In genomic region chr1:42762269-42762668, GRCh38 we compare ENCODE assay signal across 32 cellular contexts. TPM values are rescaled to one million over a fixed set of nuclear protein-coding genes. Genes with fewer than 3 reads are reported as not detected.
"Had no signal": no experiment of that assay in that cellular context is flagged by ENCODE, and none has a peak within 500 bp of the region (broad histone marks: within the 10 kb centered on the region; RNA-seq: fewer than 3 reads in every experiment).

No MANE protein-coding gene starts in this region.

- H3K9me3 Mint-ChIP-seq: naive thymus-derived CD8-positive, alpha-beta T cell; neural progenitor cell; stimulated activated naive B cell treated with anti-CD40 and anti-IgM and Interleukin-4, amounts not matched to agents 10 μg/mL and 1 μg/mL and 100 μg/mL, for 72 hours had no signal

- H3K4me3 Mint-ChIP-seq: naive thymus-derived CD8-positive, alpha-beta T cell; neural progenitor cell; stimulated activated naive B cell treated with anti-CD40 and anti-IgM and Interleukin-4, amounts not matched to agents 10 μg/mL and 1 μg/mL and 100 μg/mL, for 72 hours had no signal

- H3K4me3 ChIP-seq: neural progenitor cell, psoas muscle, smooth muscle cell, stomach, thyroid gland had no signal

- H3K9ac ChIP-seq: neural progenitor cell, parathyroid adenoma had no signal

- H3K27me3 ChIP-seq: brain microvascular endothelial cell, neural progenitor cell, stomach, thyroid gland had no signal

- H3K9me3 ChIP-seq: psoas muscle, stomach, thyroid gland had no signal

- DNase-seq: activated CD4-positive, alpha-beta T cell treated with anti-CD3 and anti-CD28 coated beads, Interleukin-2, amount 50 U/mL, for 1 hour; activated gamma-delta T cell treated with Interleukin-2 at 50 U/mL for 16 hours; activated naive CD4-positive, alpha-beta T cell treated with anti-CD3 and anti-CD28 coated beads, Interleukin-2, amount 50 U/mL, for 16 hours; amniotic stem cell; brain microvascular endothelial cell; caudate nucleus; cortex of kidney; foreskin fibroblast; hippocampal formation; left cardiac atrium; left ventricle myocardium superior; midbrain; naive thymus-derived CD8-positive, alpha-beta T cell; occipital lobe; psoas muscle; stimulated activated CD4-positive, alpha-beta T cell treated with anti-CD3 and anti-CD28 coated beads, Interleukin-1b, Interleukin-23, amount 100 ng/mL, for 48 hours; stimulated activated CD4-positive, alpha-beta T cell treated with anti-CD3 and anti-CD28 coated beads, Interleukin-4, amount 100 ng/mL, for 4 hours; stimulated activated CD8-positive, alpha-beta memory T cell treated with anti-CD3 and anti-CD28 coated beads, Interleukin-4, amount 100 ng/mL, for 48 hours; stimulated activated naive B cell treated with anti-CD40 and anti-IgM and Interleukin-4, amounts not matched to agents 10 μg/mL and 1 μg/mL and 100 μg/mL, for 72 hours; T-helper 9 cell; thyroid gland had no signal

- H3K4me2 ChIP-seq: neural progenitor cell, smooth muscle cell had no signal

- H2AFZ ChIP-seq: neural progenitor cell, parathyroid adenoma had no signal

- ATAC-seq: esophagus mucosa; left cardiac atrium; left ventricle myocardium superior; naive thymus-derived CD8-positive, alpha-beta T cell; psoas muscle; stimulated activated naive B cell treated with anti-CD40 and anti-IgM and Interleukin-4, amounts not matched to agents 10 μg/mL and 1 μg/mL and 100 μg/mL, for 72 hours had no signal

- H3K36me3 ChIP-seq: neural progenitor cell had no signal

- H3K27ac ChIP-seq: brain microvascular endothelial cell, neural progenitor cell, parathyroid adenoma, psoas muscle, stomach, thyroid gland, VCaP had no signal

- H3K27me3 Mint-ChIP-seq: naive thymus-derived CD8-positive, alpha-beta T cell; stimulated activated naive B cell treated with anti-CD40 and anti-IgM and Interleukin-4, amounts not matched to agents 10 μg/mL and 1 μg/mL and 100 μg/mL, for 72 hours had no signal

- H3K27ac Mint-ChIP-seq: neural progenitor cell; stimulated activated naive B cell treated with anti-CD40 and anti-IgM and Interleukin-4, amounts not matched to agents 10 μg/mL and 1 μg/mL and 100 μg/mL, for 72 hours had no signal

- H3K4me1 Mint-ChIP-seq: neural progenitor cell had no signal

RNA-seq across cellular contexts. Expression of gene CLDN19, which starts 22.2 kb away (rescaled TPM):
- total RNA-seq: chondrocyte; esophagus mucosa; left cardiac atrium; left ventricle myocardium superior; lung microvascular endothelial cell; naive thymus-derived CD8-positive, alpha-beta T cell; occipital lobe; psoas muscle; T-helper 1 cell treated with Interleukin-12 subunit alpha and Interleukin-12 subunit beta and Interleukin-4 antibody, amounts not matched to agents 30 ng/mL and 1 ng/mL, for 36 hours; thyroid gland had no signal
- polyA plus RNA-seq: keratinocyte; naive thymus-derived CD8-positive, alpha-beta T cell; stomach had no signal

RNA-seq across cellular contexts. Expression of gene TMEM269, which starts 22.5 kb away (rescaled TPM):
- total RNA-seq: left ventricle myocardium superior, lung microvascular endothelial cell, urinary bladder had no signal
